ENCODE assay signal across 1 cellular context in genomic region chr9:4706971-4707622, GRCh38.
TF ChIP-seq lines count a peak whose summit lies in the region.

No MANE protein-coding gene starts in this region.

TF ChIP-seq in HepG2, 621 proteins besides CTCF, POLR2A, EP300 and RAD21:
- no peak for TF ChIP-seq KLF11 (CRISPR knock-in tag; IDR thresholded peaks at IDR 0.05)
- TF ChIP-seq RBM22 (optimal IDR thresholded peaks at IDR 0.05; ENCODE audit: low read length), result peak; percentile 86
